ENCODE assay signal across 1 cellular context in genomic region chr6:111765681-111766523, GRCh38.
TF ChIP-seq lines count a peak whose summit lies in the region.

No MANE protein-coding gene starts in this region.

TF ChIP-seq in IMR-90, 13 proteins besides CTCF, POLR2A, EP300 and RAD21:
- TF ChIP-seq SMC3 (IDR thresholded peaks at IDR 0.05; ENCODE audit: low read depth, low read length), result no peak
